In the genomic region with DNA sequence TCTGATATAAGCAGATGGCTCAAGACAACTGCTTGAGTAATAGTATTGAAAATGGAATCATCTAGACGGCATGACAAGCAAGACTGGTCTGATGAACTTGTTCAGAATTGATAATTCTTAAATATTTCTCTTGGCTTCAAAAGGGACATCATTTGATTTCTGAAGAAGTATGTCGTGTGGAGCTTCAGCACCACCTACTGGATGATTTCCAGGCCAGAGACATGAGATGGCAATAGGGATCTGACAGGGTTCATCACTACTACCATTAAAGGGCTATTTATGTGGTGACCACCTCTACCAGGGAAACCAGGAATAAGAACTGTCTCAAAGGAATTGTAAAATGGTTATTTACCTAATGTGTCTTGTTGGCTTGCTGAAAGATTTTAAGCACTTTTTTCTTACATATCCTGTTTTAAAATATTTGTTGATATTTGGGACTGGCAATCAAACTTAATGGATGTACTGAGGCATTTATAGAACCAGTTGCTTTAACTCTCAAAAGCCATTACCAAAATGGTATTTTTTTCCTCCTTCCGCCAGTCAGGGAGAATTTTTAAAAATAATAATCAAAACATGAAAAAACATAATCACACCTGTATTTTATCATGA, we compare ENCODE assay signal across 8 cellular contexts.
A peak's percentile ranks its signal among the peaks of the same experiment; 100 is the strongest.
DNase-seq lines count a peak whose midpoint lies in the region; ATAC-seq, FAIRE-seq and TF ChIP-seq lines count a peak whose summit lies in the region.

No MANE protein-coding gene starts in this region.

- H3K27me3 ChIP-seq in astrocyte (ENCODE audit: insufficient read depth, low read length) (no peaks in the 10 kb centered on the region), spleen (replicated peaks in 1 of 7) (no peaks in the 10 kb centered on the region)

- H3K36me3 Mint-ChIP-seq in T-cell (no peaks in the 10 kb centered on the region), astrocyte (ENCODE audit: low read depth, unreplicated experiment) (peaks cover 5% of the 10 kb centered on the region)

- H3K9me3 Mint-ChIP-seq in T-cell (no peaks in the 10 kb centered on the region), astrocyte (ENCODE audit: unreplicated experiment) (no peaks in the 10 kb centered on the region)

- DNase-seq in NK-92 treated with Interleukin-12 subunit alpha and Interleukin-12 subunit beta, amount 100 ng/mL, for 24 hours (lab: John Stamatoyannopoulos, UW): peak; percentile 25
- DNase-seq in NK-92 (lab: John Stamatoyannopoulos, UW; ENCODE audit: unreplicated experiment) (no peak), LoVo (ENCODE audit: low spot score) (peak; percentile 60), T-cell (peak; percentile 5 to 55 (median 37)), astrocyte (ENCODE audit: low read depth) (peak; percentile 37), hypothalamus (lab: John Stamatoyannopoulos, UW) (peak in 29 of 51 donors; percentile 4 to 77 (median 36)), spleen (no peak), KG1 (lab: John Stamatoyannopoulos, UW) (no peak)

- H3K4me3 Mint-ChIP-seq in T-cell: no peak overlapping the region
- H3K4me3 Mint-ChIP-seq in astrocyte (ENCODE audit: unreplicated experiment): no peak overlapping the region

- H3K9me3 ChIP-seq in astrocyte (ENCODE audit: insufficient read depth, low read depth, low read length): no peaks in the 10 kb centered on the region
- H3K9me3 ChIP-seq in spleen: no peaks in the 10 kb centered on the region

- H3K27ac ChIP-seq in astrocyte (ENCODE audit: low read depth, low read length) (no peak overlapping the region), spleen (no peak overlapping the region)

- 46 to 62% (median 48%) methylated on average over 3 of the region's 3 CpGs for WGBS in spleen, 5 donors

- H3K4me1 ChIP-seq in astrocyte (ENCODE audit: insufficient read depth, low read length) (no peaks in the 10 kb centered on the region), spleen (no peaks in the 10 kb centered on the region)

- no peak for TF ChIP-seq POLR2A in spleen (IDR thresholded peaks at IDR 0.05)

- TF ChIP-seq CTCF in astrocyte (IDR thresholded peaks at IDR 0.05; ENCODE audit: insufficient read depth, low read depth, low read length) (peak; percentile 85), spleen (IDR thresholded peaks at IDR 0.05 in 8 of 11, conservative IDR thresholded peaks at IDR 0.05 in 3 of 11) (peak; percentile 61 to 82 (median 76))

- CTCF ChIA-PET in T-cell (lab: Charles Lee): interaction anchor here (0.6 to 0.9 kb wide), 3 partner anchors 9 to 1890 kb away, joined by 3 read pairs; no protein-coding TSS in a partner anchor

- H3K27me3 Mint-ChIP-seq in T-cell (peaks cover 0 to 8% of the 10 kb centered on the region in 2 donors), astrocyte (ENCODE audit: low read depth, unreplicated experiment) (no peaks in the 10 kb centered on the region)

- no peak overlapping the region for H3K9ac ChIP-seq in astrocyte (ENCODE audit: low read length)

- POLR2A ChIA-PET in T-cell (lab: Charles Lee): no interaction called here

- H3K79me2 ChIP-seq in astrocyte (ENCODE audit: insufficient read depth, low read length): no peaks in the 10 kb centered on the region

- H3K4me3 ChIP-seq in astrocyte (ENCODE audit: insufficient read depth, low read depth, low read length) (no peak overlapping the region), spleen (no peak overlapping the region)

- H3K27ac Mint-ChIP-seq in T-cell (no peak overlapping the region), astrocyte (ENCODE audit: unreplicated experiment) (no peak overlapping the region)

- ATAC-seq in T-cell (replicated peaks in 1 of 4): no peak

- no peak overlapping the region for H3K4me2 ChIP-seq in astrocyte (ENCODE audit: low read length)

- no peak overlapping the region for H2AFZ ChIP-seq in astrocyte (ENCODE audit: low read depth, low read length)

- H3K36me3 ChIP-seq in astrocyte (ENCODE audit: insufficient read depth, low read length) (peaks cover 22% of the 10 kb centered on the region), spleen (peaks cover 0 to 22% (median 0%) of the 10 kb centered on the region in 6 donors)

- H3K4me1 Mint-ChIP-seq in T-cell: no peaks in the 10 kb centered on the region
- H3K4me1 Mint-ChIP-seq in astrocyte (ENCODE audit: low read depth, unreplicated experiment): peaks cover 3% of the 10 kb centered on the region

- intact Hi-C loops in spleen (cut with DNase I; ENCODE audit: low total_unique reads): loop anchor here (5.0 kb wide), 1 partner anchor 357 kb away; no protein-coding TSS in a partner anchor

- H4K20me1 ChIP-seq in astrocyte (ENCODE audit: insufficient read depth, low read length): no peaks in the 10 kb centered on the region

- peak; percentile 37 for FAIRE-seq in astrocyte (lab: Jason Lieb, UNC)

Comparison
In these comparisons a context has a peak if more than half of its experiments do, and no peak if none do; other contexts are left out.
1. DNase-seq: peak in NK-92 treated with Interleukin-12 subunit alpha and Interleukin-12 subunit beta, amount 100 ng/mL, for 24 hours (single experiment), LoVo (single experiment), T-cell (34 of 34), astrocyte (single experiment) and hypothalamus (29 of 51); none in NK-92 (single experiment), spleen (single experiment) and KG1 (single experiment).